Comparison of ENCODE assay signal across 8 cellular contexts in the genomic region with DNA sequence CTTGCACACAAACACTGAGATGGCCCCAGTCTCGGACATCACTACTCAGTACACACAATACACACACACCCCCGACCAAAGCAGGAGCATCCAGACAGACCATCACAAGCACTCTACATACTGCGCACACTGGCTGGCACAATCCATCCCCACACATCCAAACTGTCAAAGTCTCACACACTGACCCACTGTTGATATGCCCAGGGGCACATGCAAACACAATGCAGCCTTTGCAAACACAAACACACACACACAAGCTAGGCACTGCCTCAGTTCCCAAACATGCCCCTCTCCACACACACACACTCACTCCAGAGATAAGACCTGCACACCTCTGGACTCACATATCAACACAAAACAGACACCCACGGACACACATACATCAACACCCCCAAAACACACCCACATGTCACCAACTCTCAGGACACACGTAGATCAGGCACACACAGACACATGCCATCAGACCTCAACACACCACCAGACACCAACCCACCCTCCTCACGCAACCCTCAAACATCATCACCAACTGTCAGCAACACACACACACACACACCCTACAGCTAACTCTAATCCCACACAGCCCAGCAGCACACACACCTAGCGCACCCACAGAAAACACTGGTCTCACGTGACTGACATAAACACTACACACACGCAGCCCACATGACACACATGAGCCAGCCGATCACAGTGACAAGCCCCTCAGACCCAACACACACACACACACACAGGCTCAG. TPM values are rescaled to one million over a fixed set of nuclear protein-coding genes. Genes with fewer than 3 reads are reported as not detected.
A peak's percentile ranks its signal among the peaks of the same experiment; 100 is the strongest.
DNase-seq lines count a peak whose midpoint lies in the region; ATAC-seq, FAIRE-seq and TF ChIP-seq lines count a peak whose summit lies in the region.

No MANE protein-coding gene starts in this region.

- ATAC-seq in A549 (peak in 1 of 2 experiments; percentile 8; a peak in 3 of 6 replicates), GM21367 (IDR thresholded peaks at IDR 0.05; ENCODE audit: unreplicated experiment) (no peak)

- FAIRE-seq in A549 (lab: Jason Lieb, UNC) (no peak), GM12891 (lab: Jason Lieb, UNC) (peak; percentile 83)

- CTCF ChIA-PET in A549 (lab: Yijun Ruan, JAX): interaction anchor here (1.0 to 24.7 kb wide), 8 partner anchors 10 to 478 kb away, joined by 3 to 893 read pairs (median 3); partner anchors contain the start of gene CCDC9

- peak overlapping the region; percentile 89 for H3K4me3 ChIP-seq in A549
- peak overlapping the region; percentile 89 for H3K4me3 ChIP-seq in WI38 (ENCODE audit: low read depth, low read length)
- peak overlapping the region; percentile 100 for H3K4me3 ChIP-seq in fibroblast of the aortic adventitia (ENCODE audit: low read depth, low read length)
- peak overlapping the region; percentile 65 to 99 (median 87) for H3K4me3 ChIP-seq in skin epidermis

- H3K9me3 ChIP-seq in A549: no peaks in the 10 kb centered on the region

- H3K4me2 ChIP-seq in A549: peak overlapping the region; percentile 99

- peak overlapping the region; percentile 97 to 98 for H3K27ac ChIP-seq in A549
- H3K27ac ChIP-seq in skin epidermis: peak overlapping the region in 19 of 21 experiments; percentile 88 to 99 (median 97)

- TF ChIP-seq POLR2A in A549 (IDR thresholded peaks at IDR 0.05; ENCODE audit: low read length) (no peak), GM12891 (IDR thresholded peaks at IDR 0.05; ENCODE audit: low read depth, low read length) (no peak)

- DNase-seq in A549 (ENCODE audit: low read depth in 1 of 2, low spot score in 1 of 2): peak in 1 of 2 experiments; percentile 75
- no peak for DNase-seq in GM12891 (ENCODE audit: insufficient read length, low spot score)
- DNase-seq in fibroblast of the aortic adventitia (ENCODE audit: low read depth): peak; percentile 56
- DNase-seq in activated CD4-positive, CD25-positive, alpha-beta regulatory T cell (lab: John Stamatoyannopoulos, UW): no peak
- DNase-seq in HPDE6-E6E7 (ENCODE audit: extremely low spot score): no peak

- 40% methylated on average over 10 of the region's 10 CpGs for WGBS in A549 (ENCODE audit: missing lambda C conversion rate)

- no peak for TF ChIP-seq CTCF in A549 (IDR thresholded peaks at IDR 0.05)
- no peak for TF ChIP-seq CTCF in WI38 (IDR thresholded peaks at IDR 0.05; ENCODE audit: low read depth, low read length)
- TF ChIP-seq CTCF in fibroblast of the aortic adventitia (IDR thresholded peaks at IDR 0.05; ENCODE audit: insufficient read depth, low read length): no peak

- H3K4me1 ChIP-seq in A549: peaks cover 54% of the 10 kb centered on the region

- no peak for TF ChIP-seq RAD21 in A549 (conservative IDR thresholded peaks at IDR 0.05 in 1 of 2, IDR thresholded peaks at IDR 0.05 in 1 of 2)

- TF ChIP-seq EP300 in A549 (IDR thresholded peaks at IDR 0.05): no peak

- POLR2A ChIA-PET in A549 (lab: Yijun Ruan, JAX): no interaction called here

TF ChIP-seq in A549, 52 proteins besides CTCF, POLR2A, EP300 and RAD21:
- 0 out of 2 replicates have a peak, but pooled peaks have one; percentile 35 for TF ChIP-seq BHLHE40 (IDR thresholded peaks at IDR 0.05; ENCODE audit: low read depth, low read length)
- TF ChIP-seq, protein P1, sequence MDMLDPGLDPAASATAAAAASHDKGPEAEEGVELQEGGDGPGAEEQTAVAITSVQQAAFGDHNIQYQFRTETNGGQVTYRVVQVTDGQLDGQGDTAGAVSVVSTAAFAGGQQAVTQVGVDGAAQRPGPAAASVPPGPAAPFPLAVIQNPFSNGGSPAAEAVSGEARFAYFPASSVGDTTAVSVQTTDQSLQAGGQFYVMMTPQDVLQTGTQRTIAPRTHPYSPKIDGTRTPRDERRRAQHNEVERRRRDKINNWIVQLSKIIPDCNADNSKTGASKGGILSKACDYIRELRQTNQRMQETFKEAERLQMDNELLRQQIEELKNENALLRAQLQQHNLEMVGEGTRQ (IDR thresholded peaks at IDR 0.05): peak; percentile 49
- TF ChIP-seq HOXB13 (CRISPR knock-in tag; IDR thresholded peaks at IDR 0.05; ENCODE audit: low read depth): no peak

TF ChIP-seq in GM12891, 5 proteins besides CTCF, POLR2A, EP300 and RAD21:
- no peak for TF ChIP-seq SPI1 (IDR thresholded peaks at IDR 0.05; ENCODE audit: low read depth, low read length)
- TF ChIP-seq POLR2AphosphoS5 (IDR thresholded peaks at IDR 0.05; ENCODE audit: low read depth, low read length): no peak
- TF ChIP-seq POU2F2 (IDR thresholded peaks at IDR 0.05; ENCODE audit: low read depth, low read length): no peak
- TF ChIP-seq PAX5 (IDR thresholded peaks at IDR 0.05; ENCODE audit: insufficient read depth, low read length, severe bottlenecking): no peak
- TF ChIP-seq TAF1 (IDR thresholded peaks at IDR 0.05; ENCODE audit: low read depth, low read length): no peak

RNA-seq across cellular contexts. Expression of gene BBC3, which starts 1.9 kb away (rescaled TPM):
- polyA plus RNA-seq in A549 (2011; rRNA removed) (3.6 and 6.0 TPM in 2 replicates), A549 (2017; fragmentation: RNase III; extraction: RNeasy Plus Mini Kit Qiagen cat#74134 plus additional on column Dnase treatment) (8.9 to 9.4 TPM (median 8.9 TPM) in 3 replicates)
- 8.9 and 15.7 TPM in 2 replicates for polyA plus RNA-seq in A549 (2012; cell fraction: cytosol; rRNA removed)
- 21.8 and 21.9 TPM in 2 replicates for polyA plus RNA-seq in A549 (2012; cell fraction: nucleus; rRNA removed)
- polyA minus RNA-seq in A549 (2011; rRNA and poly(A)+ RNA removed): 3.2 and 5.3 TPM in 2 replicates
- polyA plus RNA-seq in GM12891 (2012; ENCODE audit: low read depth, missing spikeins): 10.9 TPM
- 9.2 and 12.9 TPM in 2 replicates for total RNA-seq in fibroblast of the aortic adventitia (ENCODE audit: low replicate concordance)

RNA-seq across cellular contexts. Expression of gene CCDC9, which starts 27.2 kb away (rescaled TPM):
- polyA plus RNA-seq in A549 (2011; rRNA removed) (6.5 and 9.4 TPM in 2 replicates), A549 (2017; fragmentation: RNase III; extraction: RNeasy Plus Mini Kit Qiagen cat#74134 plus additional on column Dnase treatment) (22.2 to 25.7 TPM (median 24.6 TPM) in 3 replicates)
- polyA plus RNA-seq in A549 (2012; cell fraction: cytosol; rRNA removed): 8.2 and 9.1 TPM in 2 replicates
- 20.7 and 30.6 TPM in 2 replicates for polyA plus RNA-seq in A549 (2012; cell fraction: nucleus; rRNA removed)
- polyA minus RNA-seq in A549 (2011; rRNA and poly(A)+ RNA removed): 1.7 and 6.1 TPM in 2 replicates
- polyA plus RNA-seq in GM12891 (2012; ENCODE audit: low read depth, missing spikeins): 10.3 TPM
- 6.5 and 16.3 TPM in 2 replicates for total RNA-seq in fibroblast of the aortic adventitia (ENCODE audit: low replicate concordance)

RNA-seq across cellular contexts. Expression of gene INAFM1, which starts 45.6 kb away (rescaled TPM):
- polyA plus RNA-seq in A549 (2011; rRNA removed) (1.5 and 1.6 TPM in 2 replicates), A549 (2017; fragmentation: RNase III; extraction: RNeasy Plus Mini Kit Qiagen cat#74134 plus additional on column Dnase treatment) (4.6 to 5.7 TPM (median 5.5 TPM) in 3 replicates)
- 4.2 and 5.9 TPM in 2 replicates for polyA plus RNA-seq in A549 (2012; cell fraction: cytosol; rRNA removed)
- polyA plus RNA-seq in A549 (2012; cell fraction: nucleus; rRNA removed): 19.1 and 20.8 TPM in 2 replicates
- 0.21 and 2.1 TPM in 2 replicates for polyA minus RNA-seq in A549 (2011; rRNA and poly(A)+ RNA removed)
- polyA plus RNA-seq in GM12891 (2012; ENCODE audit: low read depth, missing spikeins): 2.5 TPM
- total RNA-seq in fibroblast of the aortic adventitia (ENCODE audit: low replicate concordance): 1.6 and 2.3 TPM in 2 replicates
